15 cellular contexts compared by ENCODE assay signal in the genomic region with DNA sequence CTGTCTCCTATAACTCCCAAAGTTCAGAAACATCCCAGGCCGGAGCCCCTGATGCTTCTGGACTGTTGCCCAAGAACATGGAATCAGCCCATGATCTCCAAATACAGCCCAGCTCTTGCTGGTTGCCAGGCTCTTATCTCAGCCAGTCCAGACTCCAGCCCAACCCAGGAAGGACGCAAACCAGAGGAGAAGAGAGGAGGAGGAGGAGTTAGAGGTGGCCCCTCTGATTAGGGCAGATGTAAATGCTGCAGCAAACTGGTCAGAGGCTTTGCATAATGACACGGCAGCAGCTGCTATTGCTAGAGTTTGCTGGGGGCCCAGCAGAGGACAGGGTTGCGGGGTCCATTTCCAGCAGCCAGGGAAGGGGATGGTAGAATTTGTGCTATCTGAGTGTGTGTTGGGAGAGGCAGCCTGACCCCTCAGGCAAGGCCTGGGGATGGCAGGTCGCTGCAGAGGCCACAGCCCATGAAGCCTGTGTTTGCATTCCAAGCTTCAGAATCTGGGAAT. TPM values are rescaled to one million over a fixed set of nuclear protein-coding genes. Genes with fewer than 3 reads are reported as not detected.
DNase-seq lines count a peak whose midpoint lies in the region; ATAC-seq and TF ChIP-seq lines count a peak whose summit lies in the region.
"Had no signal": no experiment of that assay in that cellular context is flagged by ENCODE, and none has a peak within 500 bp of the region (broad histone marks: within the 10 kb centered on the region; RNA-seq: fewer than 3 reads in every experiment).

No MANE protein-coding gene starts in this region.

- no peak overlapping the region for H3K27ac Mint-ChIP-seq in endothelial cell (ENCODE audit: unreplicated experiment)
- H3K27ac Mint-ChIP-seq: CD8-positive, alpha-beta T cell; natural killer cell had no signal

- peak; percentile 42 for DNase-seq in Right ventricle myocardium superior
- DNase-seq in cardiac septum (ENCODE audit: low spot score): no peak
- peak; percentile 26 to 77 (median 54) for DNase-seq in adrenal gland
- DNase-seq in iris pigment epithelial cell (ENCODE audit: low read depth): peak; percentile 17
- peak; percentile 25 for DNase-seq in transverse colon
- no peak for DNase-seq in A172 (ENCODE audit: low spot score)
- DNase-seq in endothelial cell (ENCODE audit: low spot score): no peak
- DNase-seq: activated naive CD4-positive, alpha-beta T cell treated with Interleukin-2 at 50 U/mL for 16 hours; CD8-positive, alpha-beta T cell; left lung; natural killer cell; NCI-H1105; stimulated activated CD4-positive, alpha-beta T cell treated with anti-CD3 and anti-CD28 coated beads, Interleukin-4, amount 100 ng/mL, for 24 hours had no signal

- no peaks in the 10 kb centered on the region for H3K9me3 Mint-ChIP-seq in endothelial cell (ENCODE audit: unreplicated experiment)
- H3K9me3 Mint-ChIP-seq: CD8-positive, alpha-beta T cell; natural killer cell had no signal

- no peaks in the 10 kb centered on the region for H3K9me3 ChIP-seq in adrenal gland (replicated peaks in 1 of 3)
- H3K9me3 ChIP-seq in transverse colon: no peaks in the 10 kb centered on the region
- H3K9me3 ChIP-seq: left lung had no signal

- TF ChIP-seq CTCF in adrenal gland (IDR thresholded peaks at IDR 0.05) (no peak), transverse colon (IDR thresholded peaks at IDR 0.05) (no peak), endothelial cell (IDR thresholded peaks at IDR 0.05; ENCODE audit: unreplicated experiment) (no peak)

- H3K36me3 ChIP-seq in adrenal gland (replicated peaks in 1 of 2) (no peaks in the 10 kb centered on the region), transverse colon (no peaks in the 10 kb centered on the region)
- H3K36me3 ChIP-seq: left lung had no signal

- 29 to 61% (median 39%) methylated on average over 5 of the region's 5 CpGs; no CpG with 5 or more reads in 1 of the 4 donors for WGBS in adrenal gland, 4 donors
- 65% methylated on average over 5 of the region's 5 CpGs; no CpG with 5 or more reads in 1 of the 2 donors for WGBS in transverse colon (ENCODE audit: low coverage in 1 of 2), 2 donors

- peaks cover 6 to 7% of the 10 kb centered on the region in 2 donors for H3K4me1 ChIP-seq in adrenal gland (replicated peaks in 1 of 2)
- H3K4me1 ChIP-seq in transverse colon: peaks cover 0 to 6% (median 3%) of the 10 kb centered on the region in 4 donors

- intact Hi-C loops in Right ventricle myocardium superior (cut with DNase I) (no loop called here), cardiac septum (cut with DNase I) (no loop called here), adrenal gland (cut with DNase I) (no loop called here), transverse colon (cut with DNase I; ENCODE audit: low total_unique reads) (no loop called here)

- peaks cover 3% of the 10 kb centered on the region for H3K36me3 Mint-ChIP-seq in endothelial cell (ENCODE audit: low read depth, unreplicated experiment)
- H3K36me3 Mint-ChIP-seq: natural killer cell had no signal

- H3K27ac ChIP-seq in adrenal gland (peak overlapping the region in 2 of 5 donors; percentile 43 to 61), transverse colon (peak overlapping the region in 2 of 4 donors; percentile 19 to 94)
- H3K27ac ChIP-seq: epithelial cell of prostate, left lung had no signal

- no peak for ATAC-seq in Right ventricle myocardium superior (ENCODE audit: poor library complexity)
- ATAC-seq in HG03469 (IDR thresholded peaks at IDR 0.05; ENCODE audit: unreplicated experiment): no peak
- ATAC-seq: CD8-positive, alpha-beta T cell; left lung; natural killer cell had no signal

- no peak for TF ChIP-seq POLR2A in adrenal gland (IDR thresholded peaks at IDR 0.05)
- no peak for TF ChIP-seq POLR2A in transverse colon (IDR thresholded peaks at IDR 0.05)

- peaks cover 8% of the 10 kb centered on the region for H3K4me1 Mint-ChIP-seq in endothelial cell (ENCODE audit: unreplicated experiment)

- H3K4me3 Mint-ChIP-seq in endothelial cell (ENCODE audit: unreplicated experiment): no peak overlapping the region
- H3K4me3 Mint-ChIP-seq: CD8-positive, alpha-beta T cell; natural killer cell had no signal

- H3K4me3 ChIP-seq in adrenal gland (no peak overlapping the region), transverse colon (no peak overlapping the region)
- H3K4me3 ChIP-seq: left lung had no signal

- in situ Hi-C loops in transverse colon (cut with MboI; ENCODE audit: low pct_ligation_motif_present in 1 of 4, low pct_unique_long_range_greater_than_20kb in 1 of 4, low sequenced_read_pairs in 3 of 4): no loop called here

- no peak for TF ChIP-seq EP300 in transverse colon (IDR thresholded peaks at IDR 0.05; ENCODE audit: low read depth)

- peaks cover 5% of the 10 kb centered on the region for H3K27me3 Mint-ChIP-seq in endothelial cell (ENCODE audit: unreplicated experiment)

- H3K27me3 ChIP-seq in adrenal gland (no peaks in the 10 kb centered on the region), transverse colon (no peaks in the 10 kb centered on the region)
- H3K27me3 ChIP-seq: left lung had no signal

RNA-seq across cellular contexts. Expression of a gene that starts 4.2 kb away (rescaled TPM):
- total RNA-seq in Right ventricle myocardium superior (16.7 TPM), cardiac septum (29.1 TPM), adrenal gland (10 to 100 TPM; 39.4 to 67.8 (median 56.7) TPM), transverse colon (10 to 100 TPM; 39.4 to 96.9 (median 40.6) TPM), endothelial cell (ENCODE audit: unreplicated experiment) (48.8 TPM)
- polyA plus RNA-seq in adrenal gland: 10 to 100 TPM; 47.7 to 79.5 (median 52.2) TPM
- total RNA-seq in A172 (2014; rRNA removed; shearing (Covaris generic)): 26.4 and 31.5 TPM in 2 replicates

RNA-seq across cellular contexts. Expression of a gene that starts 10.0 kb away (rescaled TPM):
- total RNA-seq in Right ventricle myocardium superior (0.38 TPM), cardiac septum (0.27 TPM), adrenal gland (1 to 10 TPM in 5 of 8 donors, under 1 TPM in 3; 0.24 to 2.1 (median 1.0) TPM), transverse colon (under 1 TPM in 2 of 4 donors, not detected in 2; 0.95 to 0.96 TPM), endothelial cell (ENCODE audit: unreplicated experiment) (6.0 TPM)
- 1 to 10 TPM in 1 of 3 donors, under 1 TPM in 2; 0.77 to 2.4 (median 0.82) TPM for polyA plus RNA-seq in adrenal gland
- 0.67 and 0.91 TPM in 2 replicates for total RNA-seq in A172 (2014; rRNA removed; shearing (Covaris generic))

RNA-seq across cellular contexts. Expression of a gene that starts 40.4 kb away (rescaled TPM):
- total RNA-seq in Right ventricle myocardium superior (17.7 TPM), cardiac septum (24.9 TPM), adrenal gland (10 to 100 TPM; 27.4 to 60.3 (median 41.6) TPM), transverse colon (100 to 1,000 TPM in 1 of 4 donors, 10 to 100 TPM in 3; 34.8 to 102 (median 52.9) TPM), endothelial cell (ENCODE audit: unreplicated experiment) (63.6 TPM)
- polyA plus RNA-seq in adrenal gland: 10 to 100 TPM; 39.8 to 86.6 (median 44.1) TPM
- total RNA-seq in A172 (2014; rRNA removed; shearing (Covaris generic)): 15.9 and 18.3 TPM in 2 replicates

RNA-seq across cellular contexts. Expression of a gene that starts 42.8 kb away (rescaled TPM):
- total RNA-seq in Right ventricle myocardium superior: 3.0 TPM
- total RNA-seq in cardiac septum: 2.7 TPM
- 10 to 100 TPM in 3 of 8 donors, 1 to 10 TPM in 5; 3.8 to 13.1 (median 9.3) TPM for total RNA-seq in adrenal gland
- polyA plus RNA-seq in adrenal gland: 10 to 100 TPM in 1 of 3 donors, 1 to 10 TPM in 2; 4.1 to 11.9 (median 4.8) TPM
- total RNA-seq in transverse colon: 10 to 100 TPM in 3 of 4 donors, not detected in 1; 11.2 to 50.7 (median 20.6) TPM
- 0.59 and 0.74 TPM in 2 replicates for total RNA-seq in A172 (2014; rRNA removed; shearing (Covaris generic))
- total RNA-seq in endothelial cell (ENCODE audit: unreplicated experiment): 7.0 TPM

RNA-seq across cellular contexts. Expression of a gene that starts 50.2 kb away (rescaled TPM):
- 12.9 TPM for total RNA-seq in Right ventricle myocardium superior
- 13.0 TPM for total RNA-seq in cardiac septum
- total RNA-seq in adrenal gland: 10 to 100 TPM; 29.4 to 59.7 (median 33.2) TPM
- polyA plus RNA-seq in adrenal gland: 10 to 100 TPM in 2 of 3 donors, 1 to 10 TPM in 1; 5.1 to 33.5 (median 11.1) TPM
- total RNA-seq in transverse colon: 10 to 100 TPM; 29.5 to 48.3 (median 33.8) TPM
- 18.9 and 32.6 TPM in 2 replicates for total RNA-seq in A172 (2014; rRNA removed; shearing (Covaris generic))
- total RNA-seq in endothelial cell (ENCODE audit: unreplicated experiment): 27.2 TPM

Comparison
In these comparisons a context has a peak if more than half of its experiments do, and no peak if none do; other contexts are left out.
1. DNase-seq: peak in Right ventricle myocardium superior (single experiment), adrenal gland (7 of 7), iris pigment epithelial cell (single experiment) and transverse colon (single experiment); none in cardiac septum (single experiment), A172 (single experiment) and endothelial cell (single experiment).